Comparison of ENCODE assay signal across 8 cellular contexts in genomic region chr5:132556511-132557424, GRCh38. TPM values are rescaled to one million over a fixed set of nuclear protein-coding genes. Genes with fewer than 3 reads are reported as not detected.
DNase-seq lines count a peak whose midpoint lies in the region; ATAC-seq, FAIRE-seq and TF ChIP-seq lines count a peak whose summit lies in the region.

Gene RAD50 (plus strand): TSS chr5:132556977. CDS start chr5:132557325, 348 bp downstream.

- H3K36me3 ChIP-seq in bronchial epithelial cell (ENCODE audit: control insufficient read depth, insufficient read depth, low read length) (peaks cover 1% of the 10 kb centered on the region), smooth muscle cell (ENCODE audit: low read depth) (peaks cover 2% of the 10 kb centered on the region)

- H3K4me1 ChIP-seq in smooth muscle cell (ENCODE audit: low read depth) = peaks cover 14% of the 10 kb centered on the region

- POLR2A ChIA-PET in WTC11 (lab: Charles Lee) = interaction anchor here (1.3 kb wide), 1 partner anchor 309 kb away, joined by 3 read pairs; no protein-coding TSS in a partner anchor

- 8% methylated on average over 58 of the region's 60 CpGs for WGBS in smooth muscle cell (ENCODE audit: low lambda C conversion rate)

- H3K4me3 Mint-ChIP-seq in WTC11 = peak within 1 kb of the TSS; percentile 95
- peak within 1 kb of the TSS; percentile 96 to 99 (median 99) for H3K4me3 Mint-ChIP-seq in immature natural killer cell

- no peak for TF ChIP-seq CTCF in WTC11 (IDR thresholded peaks at IDR 0.05)
- no peak for TF ChIP-seq CTCF in bronchial epithelial cell (IDR thresholded peaks at IDR 0.05; ENCODE audit: insufficient read depth, low read length, severe bottlenecking)
- no peak for TF ChIP-seq CTCF in smooth muscle cell (IDR thresholded peaks at IDR 0.05; ENCODE audit: borderline replicate concordance, insufficient read depth, poor library complexity, severe bottlenecking)

- peaks cover 7% of the 10 kb centered on the region for H3F3A ChIP-seq in smooth muscle cell (ENCODE audit: low read depth)

- H3K27ac ChIP-seq in smooth muscle cell (ENCODE audit: low read depth) = peak within 1 kb of the TSS; percentile 58

- H3K4me3 ChIP-seq in bronchial epithelial cell (ENCODE audit: low read depth, low read length) (peak within 1 kb of the TSS; percentile 89), smooth muscle cell (peak within 1 kb of the TSS; percentile 87)

- H3K36me3 Mint-ChIP-seq in WTC11 (no peaks in the 10 kb centered on the region; the same call in 1 of the 2 replicates), immature natural killer cell (no peaks in the 10 kb centered on the region)

- H3K9me3 ChIP-seq in smooth muscle cell (replicated peaks; ENCODE audit: low read depth) = no peaks in the 10 kb centered on the region

- peak within 1 kb of the TSS; percentile 99 for H3K4me2 ChIP-seq in smooth muscle cell

- CTCF ChIA-PET in WTC11 (lab: Charles Lee) = interaction anchor here (1.4 kb wide), 1 partner anchor 30 kb away, joined by 9 read pairs; no protein-coding TSS in a partner anchor

- FAIRE-seq in bronchial epithelial cell (lab: Jason Lieb, UNC) = no peak

- no peaks in the 10 kb centered on the region for H3K27me3 Mint-ChIP-seq in WTC11 (ENCODE audit: low read depth)
- H3K27me3 Mint-ChIP-seq in immature natural killer cell (ENCODE audit: low read depth in 3 of 3) = peaks cover 15 to 18% (median 15%) of the 10 kb centered on the region in 3 donors

- peak within 1 kb of the TSS; percentile 100 for H2AFZ ChIP-seq in smooth muscle cell (ENCODE audit: low read depth)

- H4K20me1 ChIP-seq in smooth muscle cell (ENCODE audit: low read depth) = no peaks in the 10 kb centered on the region

- H3K4me1 Mint-ChIP-seq in WTC11 (peaks cover 16% of the 10 kb centered on the region), immature natural killer cell (peaks cover 24 to 40% of the 10 kb centered on the region in 2 donors)

- H3K27me3 ChIP-seq in bronchial epithelial cell (ENCODE audit: control insufficient read depth, insufficient read depth, low read length) (no peaks in the 10 kb centered on the region), smooth muscle cell (ENCODE audit: low read depth) (no peaks in the 10 kb centered on the region)

- peaks cover 17% of the 10 kb centered on the region; the same call in 1 of the 2 replicates for H3K9me3 Mint-ChIP-seq in WTC11
- peaks cover 0 to 2% (median 0%) of the 10 kb centered on the region in 6 donors for H3K9me3 Mint-ChIP-seq in immature natural killer cell

- peaks cover 15% of the 10 kb centered on the region for H3K79me2 ChIP-seq in smooth muscle cell (ENCODE audit: low read depth)

- H3K9ac ChIP-seq in smooth muscle cell (ENCODE audit: low read depth) = peak within 1 kb of the TSS; percentile 8

- H3K27ac Mint-ChIP-seq in WTC11 = peak within 1 kb of the TSS; percentile 80
- peak within 1 kb of the TSS; percentile 87 to 96 (median 94) for H3K27ac Mint-ChIP-seq in immature natural killer cell

- peak; percentile 98 for ATAC-seq in GM18909 (IDR thresholded peaks at IDR 0.05; ENCODE audit: poor library complexity, unreplicated experiment)
- peak; percentile 97 for ATAC-seq in HG03159 (IDR thresholded peaks at IDR 0.05; ENCODE audit: unreplicated experiment)
- peak; percentile 91 for ATAC-seq in WTC11

- peak; percentile 93 for DNase-seq in AG08395 (ENCODE audit: low spot score)
- peak; percentile 89 for DNase-seq in NCI-H2227 treated with DMSO at 0.1 percent for 48 hours (lab: John Stamatoyannopoulos, UW)
- peak; percentile 81 for DNase-seq in WTC11 (ENCODE audit: low spot score)
- DNase-seq in bronchial epithelial cell (ENCODE audit: low read depth) = peak; percentile 81
- peak; percentile 94 to 95 (median 95) for DNase-seq in immature natural killer cell
- peak; percentile 62 for DNase-seq in smooth muscle cell (lab: John Stamatoyannopoulos, UW; ENCODE audit: unreplicated experiment)

TF ChIP-seq in WTC11, 78 proteins besides CTCF, POLR2A, EP300 and RAD21 (continues in another document):
- peak; percentile 84 for TF ChIP-seq CREM (CRISPR knock-in tag; IDR thresholded peaks at IDR 0.05)
- no peak; the same call in 1 of the 2 replicates for TF ChIP-seq ZNF423 (CRISPR knock-in tag; IDR thresholded peaks at IDR 0.05)
- TF ChIP-seq ZBTB21 (CRISPR knock-in tag; IDR thresholded peaks at IDR 0.05; ENCODE audit: borderline replicate concordance) = peak; percentile 94; the same call in 1 of the 2 replicates
- peak; percentile 99 for TF ChIP-seq ETV6 (CRISPR knock-in tag; IDR thresholded peaks at IDR 0.05)
- no peak for TF ChIP-seq GRHL2 (CRISPR knock-in tag; IDR thresholded peaks at IDR 0.05; ENCODE audit: insufficient replicate concordance, severe bottlenecking)
- peak; percentile 89 for TF ChIP-seq SMAD3 (CRISPR knock-in tag; IDR thresholded peaks at IDR 0.05; ENCODE audit: borderline replicate concordance)
- peak; percentile 90 for TF ChIP-seq GABPB1 (CRISPR knock-in tag; IDR thresholded peaks at IDR 0.05)
- TF ChIP-seq HMGA2 (CRISPR knock-in tag; IDR thresholded peaks at IDR 0.05) = no peak
- TF ChIP-seq IRF1 (CRISPR knock-in tag; IDR thresholded peaks at IDR 0.05) = peak; percentile 90
- no peak for TF ChIP-seq NFATC4 (CRISPR knock-in tag; IDR thresholded peaks at IDR 0.05)
- TF ChIP-seq ZNF281 (CRISPR knock-in tag; IDR thresholded peaks at IDR 0.05) = peak; percentile 94
- TF ChIP-seq ZNF416 (CRISPR knock-in tag; IDR thresholded peaks at IDR 0.05) = no peak
- peak; percentile 89 for TF ChIP-seq ZNF232 (CRISPR knock-in tag; IDR thresholded peaks at IDR 0.05)
- no peak for TF ChIP-seq TEAD4 (CRISPR knock-in tag; IDR thresholded peaks at IDR 0.05)
- 0 out of 2 replicates have a peak, but pooled peaks have one; percentile 31 for TF ChIP-seq ELF4 (CRISPR knock-in tag; IDR thresholded peaks at IDR 0.05; ENCODE audit: low read depth)
- peak; percentile 84; the same call in 1 of the 2 replicates for TF ChIP-seq AFF4 (CRISPR knock-in tag; IDR thresholded peaks at IDR 0.05; ENCODE audit: borderline replicate concordance)
- TF ChIP-seq TCF7 (CRISPR knock-in tag; IDR thresholded peaks at IDR 0.05; ENCODE audit: low read depth) = 0 out of 2 replicates have a peak, but pooled peaks have one; percentile 64
- TF ChIP-seq GTF2I (CRISPR knock-in tag; conservative IDR thresholded peaks at IDR 0.05) = no peak
- no peak for TF ChIP-seq IRF2 (CRISPR knock-in tag; IDR thresholded peaks at IDR 0.05; ENCODE audit: borderline replicate concordance, low read depth)

RNA-seq across cellular contexts. Expression of gene RAD50, which starts in this region (rescaled TPM):
- 31.1 to 37.7 TPM (median 36.9 TPM) in 3 replicates for total RNA-seq in WTC11 (2021)
- 29.2 and 35.6 TPM in 2 replicates for total RNA-seq in bronchial epithelial cell
- polyA plus RNA-seq in immature natural killer cell = 10 to 100 TPM in 1 of 3 donors, 1 to 10 TPM in 2; 2.4 to 27.4 (median 9.7) TPM
- total RNA-seq in smooth muscle cell = 26.8 and 28.8 TPM in 2 replicates
- polyA plus RNA-seq in smooth muscle cell = 19.9 and 26.1 TPM in 2 replicates

Comparison
In these comparisons a context has a peak if more than half of its experiments do, and no peak if none do; other contexts are left out.
1. Peak in every context shown above with its lines: DNase-seq, ATAC-seq, H3K4me3 ChIP-seq and H3K27ac ChIP-seq.